Comparison of ENCODE assay signal across 15 cellular contexts in the genomic region with DNA sequence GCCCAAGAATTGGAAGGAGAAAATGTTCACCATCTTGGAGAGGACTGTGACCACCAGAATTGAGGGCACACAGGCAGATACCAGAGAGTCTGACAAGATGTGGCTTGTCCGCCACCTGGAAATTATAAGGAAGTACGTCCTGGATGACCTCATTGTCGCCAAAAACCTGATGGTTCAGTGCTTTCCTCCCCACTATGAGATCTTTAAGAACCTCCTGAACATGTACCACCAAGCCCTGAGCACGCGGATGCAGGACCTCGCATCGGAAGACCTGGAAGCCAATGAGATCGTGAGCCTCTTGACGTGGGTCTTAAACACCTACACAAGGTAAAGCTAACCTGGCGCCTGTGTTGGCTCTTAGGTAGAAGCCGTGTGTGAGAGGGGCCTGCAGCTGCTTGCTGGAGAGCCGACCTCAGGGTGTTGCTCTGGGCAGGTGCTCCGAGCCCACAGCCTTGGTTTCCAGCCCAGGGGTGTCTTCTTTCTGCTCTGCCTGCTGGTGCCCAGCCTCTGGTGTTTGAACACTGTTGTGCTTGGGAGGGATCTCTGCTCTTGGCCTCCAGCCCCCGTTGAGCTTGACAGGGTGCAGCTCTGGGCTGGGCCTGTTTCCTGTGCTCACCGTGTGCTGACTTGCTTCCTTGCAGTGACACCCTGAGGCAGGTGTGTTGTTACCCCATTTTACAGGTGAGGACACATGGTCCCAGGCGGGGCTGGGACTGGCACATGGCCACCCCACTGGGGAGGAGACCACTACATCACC. TPM values are rescaled to one million over a fixed set of nuclear protein-coding genes. Genes with fewer than 3 reads are reported as not detected.
A peak's percentile ranks its signal among the peaks of the same experiment; 100 is the strongest.
DNase-seq lines count a peak whose midpoint lies in the region; ATAC-seq and TF ChIP-seq lines count a peak whose summit lies in the region.
"Had no signal": no experiment of that assay in that cellular context is flagged by ENCODE, and none has a peak within 500 bp of the region (broad histone marks: within the 10 kb centered on the region; RNA-seq: fewer than 3 reads in every experiment).

No MANE protein-coding gene starts in this region.

- CTCF ChIA-PET in RWPE1 (lab: Yijun Ruan, JAX): interaction anchor here (0.5 to 0.7 kb wide), 2 partner anchors 134 to 441 kb away, joined by 3 to 4 read pairs; no protein-coding TSS in a partner anchor

- no peak for TF ChIP-seq CTCF in RWPE1 (conservative IDR thresholded peaks at IDR 0.05; ENCODE audit: low read depth)
- no peak for TF ChIP-seq CTCF in endodermal cell (conservative IDR thresholded peaks at IDR 0.05)
- TF ChIP-seq CTCF in ovary (IDR thresholded peaks at IDR 0.05): no peak

- ATAC-seq in GM18867 (IDR thresholded peaks at IDR 0.05; ENCODE audit: unreplicated experiment) (no peak), GM19023 (IDR thresholded peaks at IDR 0.05; ENCODE audit: unreplicated experiment) (no peak)
- ATAC-seq: PC-3 had no signal

- H3K27ac ChIP-seq in RWPE1 (peak overlapping the region; percentile 51), endodermal cell (ENCODE audit: low read depth, low read length) (no peak overlapping the region), ovary (no peak overlapping the region)
- H3K27ac ChIP-seq: neutrophil had no signal

- WGBS in endodermal cell (ENCODE audit: insufficient coverage in 1 of 2, insufficient read length in 1 of 2), 2 experiments: 93 to 95% methylated on average over 12 to 16 of the region's 16 CpGs
- 92 to 94% (median 93%) methylated on average over 16 of the region's 16 CpGs for WGBS in ovary, 3 donors

- H3K36me3 Mint-ChIP-seq in activated CD4-positive, alpha-beta T cell treated with anti-CD3 and anti-CD28 coated beads, Interleukin-2, amount 10 ng/mL, durations not matched to agents 24 days and 14 days (ENCODE audit: low read depth): peaks cover 88% of the 10 kb centered on the region
- peaks cover 70% of the 10 kb centered on the region for H3K36me3 Mint-ChIP-seq in endodermal cell (ENCODE audit: low read depth)

- peaks cover 38% of the 10 kb centered on the region for H3K4me1 Mint-ChIP-seq in activated CD4-positive, alpha-beta T cell treated with anti-CD3 and anti-CD28 coated beads, Interleukin-2, amount 10 ng/mL, durations not matched to agents 24 days and 14 days
- H3K4me1 Mint-ChIP-seq in endodermal cell: no peaks in the 10 kb centered on the region

- POLR2A ChIA-PET in RWPE1 (lab: Yijun Ruan, JAX; ENCODE audit: low non-redundant PET): no interaction called here

- peak overlapping the region; percentile 64 for H3K27ac Mint-ChIP-seq in activated CD4-positive, alpha-beta T cell treated with anti-CD3 and anti-CD28 coated beads, Interleukin-2, amount 10 ng/mL, durations not matched to agents 24 days and 14 days
- H3K27ac Mint-ChIP-seq in endodermal cell: peak overlapping the region; percentile 26

- H3K27me3 ChIP-seq in endodermal cell (ENCODE audit: control insufficient read depth, insufficient read depth, low read length, poor library complexity, severe bottlenecking) (no peaks in the 10 kb centered on the region), ovary (no peaks in the 10 kb centered on the region)
- H3K27me3 ChIP-seq: neutrophil had no signal

- H3K36me3 ChIP-seq in endodermal cell (ENCODE audit: control insufficient read depth, insufficient read depth, low read length) (peaks cover 86% of the 10 kb centered on the region), ovary (no peaks in the 10 kb centered on the region)

- no peak for DNase-seq in activated CD4-positive, alpha-beta T cell treated with anti-CD3 and anti-CD28 coated beads, Interleukin-2, amount 10 ng/mL, durations not matched to agents 24 days and 14 days
- no peak for DNase-seq in activated CD4-positive, alpha-beta T cell treated with anti-CD3 and anti-CD28 coated beads, Interleukin-2, amount 50 U/mL, for 1 hour
- no peak for DNase-seq in RWPE1 (ENCODE audit: low spot score)
- peak; percentile 24 for DNase-seq in endodermal cell
- DNase-seq in ovary: peak in 3 of 5 donors; percentile 7 to 20 (median 11)
- no peak for DNase-seq in SKM-1 (lab: John Stamatoyannopoulos, UW; ENCODE audit: unreplicated experiment)
- DNase-seq: activated CD4-positive, alpha-beta T cell treated with anti-CD3 and anti-CD28 coated beads for 48 hours; NCI-H1694; NCI-H510A; PC-3; substantia nigra had no signal

- peak overlapping the region; percentile 54 for H3K4me3 Mint-ChIP-seq in activated CD4-positive, alpha-beta T cell treated with anti-CD3 and anti-CD28 coated beads, Interleukin-2, amount 10 ng/mL, durations not matched to agents 24 days and 14 days
- H3K4me3 Mint-ChIP-seq in endodermal cell: no peak overlapping the region

- H3K9me3 ChIP-seq in endodermal cell (ENCODE audit: control insufficient read depth, low read length) (peaks cover 13% of the 10 kb centered on the region), ovary (peaks cover 0 to 3% of the 10 kb centered on the region in 2 donors)
- H3K9me3 ChIP-seq: neutrophil had no signal

- no peak for TF ChIP-seq POLR2A in ovary (IDR thresholded peaks at IDR 0.05)

- H3K9ac ChIP-seq in endodermal cell (ENCODE audit: extremely low read depth, low read length, poor library complexity, severe bottlenecking): no peak overlapping the region

- no peaks in the 10 kb centered on the region for H3K27me3 Mint-ChIP-seq in activated CD4-positive, alpha-beta T cell treated with anti-CD3 and anti-CD28 coated beads, Interleukin-2, amount 10 ng/mL, durations not matched to agents 24 days and 14 days
- no peaks in the 10 kb centered on the region for H3K27me3 Mint-ChIP-seq in endodermal cell (ENCODE audit: insufficient read depth)

- intact Hi-C loops in activated CD4-positive, alpha-beta T cell treated with anti-CD3 and anti-CD28 coated beads, Interleukin-2, amount 10 ng/mL, durations not matched to agents 24 days and 14 days (cut with micrococcal nuclease): no loop called here
- intact Hi-C loops in ovary (cut with DNase I): no loop called here

- TF ChIP-seq EP300 in ovary (IDR thresholded peaks at IDR 0.05): no peak

- no peak overlapping the region for H3K4me3 ChIP-seq in endodermal cell (ENCODE audit: low read length)
- H3K4me3 ChIP-seq in ovary: no peak overlapping the region
- H3K4me3 ChIP-seq: K562 had no signal

- no peaks in the 10 kb centered on the region for H3K4me1 ChIP-seq in endodermal cell (ENCODE audit: control insufficient read depth, insufficient read depth, low read length)
- H3K4me1 ChIP-seq in ovary (ENCODE audit: insufficient read depth): no peaks in the 10 kb centered on the region

- H3K9me3 Mint-ChIP-seq in activated CD4-positive, alpha-beta T cell treated with anti-CD3 and anti-CD28 coated beads, Interleukin-2, amount 10 ng/mL, durations not matched to agents 24 days and 14 days: peaks cover 21% of the 10 kb centered on the region
- H3K9me3 Mint-ChIP-seq in endodermal cell: peaks cover 6% of the 10 kb centered on the region

RNA-seq across cellular contexts. Expression of a gene that starts 10.9 kb away (rescaled TPM):
- total RNA-seq in activated CD4-positive, alpha-beta T cell treated with anti-CD3 and anti-CD28 coated beads, Interleukin-2, amount 10 ng/mL, durations not matched to agents 24 days and 14 days: 64.5 and 67.2 TPM in 2 replicates
- total RNA-seq in endodermal cell (10 to 100 TPM; 38.6 to 53.7 TPM), ovary (10 to 100 TPM; 25.5 to 67.4 (median 53.8) TPM)
- 41.4 TPM for polyA plus RNA-seq in endodermal cell (2013, experiment 1 of 2)
- 38.3 TPM for polyA plus RNA-seq in endodermal cell (2013, experiment 2 of 2)
- polyA plus RNA-seq in ovary: 10 to 100 TPM; 33.1 to 41.4 TPM

Comparison
In these comparisons a context has a peak if more than half of its experiments do, and no peak if none do; other contexts are left out.
1. DNase-seq: peak in endodermal cell (single experiment) and ovary (3 of 5); none in activated CD4-positive, alpha-beta T cell treated with anti-CD3 and anti-CD28 coated beads, Interleukin-2, amount 10 ng/mL, durations not matched to agents 24 days and 14 days (single experiment), activated CD4-positive, alpha-beta T cell treated with anti-CD3 and anti-CD28 coated beads, Interleukin-2, amount 50 U/mL, for 1 hour (single experiment), RWPE1 (single experiment) and SKM-1 (single experiment).